In the genomic region with DNA sequence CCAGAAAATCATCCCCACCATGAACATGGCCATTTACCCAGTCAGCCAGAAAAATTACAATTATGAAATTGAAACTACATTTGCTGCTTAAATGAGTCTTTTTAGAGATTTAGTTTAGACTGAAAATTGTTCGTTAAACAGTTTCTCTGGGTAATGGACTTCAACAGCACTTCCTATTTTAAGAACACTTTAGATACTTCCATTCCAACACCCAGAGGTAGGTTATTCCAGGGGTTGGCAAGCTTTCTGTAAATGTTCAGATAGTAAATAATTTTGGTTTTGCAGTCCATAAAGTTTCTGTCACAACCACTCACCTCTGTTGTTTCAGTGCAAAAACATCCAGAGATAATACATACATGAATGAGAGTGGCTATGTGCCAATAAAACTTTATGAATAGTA, we compare ENCODE assay signal across 28 cellular contexts. TPM values are rescaled to one million over a fixed set of nuclear protein-coding genes. Genes with fewer than 3 reads are reported as not detected.
"Had no signal": no experiment of that assay in that cellular context is flagged by ENCODE, and none has a peak within 500 bp of the region (broad histone marks: within the 10 kb centered on the region; RNA-seq: fewer than 3 reads in every experiment).

No MANE protein-coding gene starts in this region.

- H3K27ac Mint-ChIP-seq: activated CD4-positive, alpha-beta memory T cell treated with anti-CD3 and anti-CD28 coated beads for 36 hours; activated CD4-positive, alpha-beta T cell treated with anti-CD3 and anti-CD28 coated beads for 36 hours; activated CD4-positive, alpha-beta T cell treated with anti-CD3 and anti-CD28 coated beads, Interleukin-2, amount 10 ng/mL, durations not matched to agents 24 days and 14 days; activated CD8-positive, alpha-beta memory T cell treated with anti-CD3 and anti-CD28 coated beads, Interleukin-2, amount 10 ng/mL, durations not matched to agents 7 days and 5 days; activated CD8-positive, alpha-beta T cell treated with anti-CD3 and anti-CD28 coated beads, Interleukin-2, amount 10 ng/mL, durations not matched to agents 7 days and 5 days; activated naive CD4-positive, alpha-beta T cell treated with anti-CD3 and anti-CD28 coated beads, Interleukin-2, amount 10 ng/mL, durations not matched to agents 7 days and 5 days; activated naive CD4-positive, alpha-beta T cell treated with anti-CD3 and anti-CD28 coated beads, Interleukin-2, amount 50 U/mL, for 72 hours; activated naive CD8-positive, alpha-beta T cell treated with anti-CD3 and anti-CD28 coated beads, Interleukin-2, amount 10 ng/mL, durations not matched to agents 7 days and 5 days; activated T-cell treated with anti-CD3 and anti-CD28 coated beads, Interleukin-2, amount 50 U/mL, for 24 hours; activated T-cell treated with anti-CD3 and anti-CD28 coated beads, Interleukin-2, amount 50 U/mL, for 72 hours; endodermal cell had no signal

- H3K9me3 ChIP-seq: heart right ventricle had no signal

- H3K36me3 Mint-ChIP-seq: activated CD4-positive, alpha-beta memory T cell treated with anti-CD3 and anti-CD28 coated beads for 36 hours; activated CD8-positive, alpha-beta memory T cell treated with anti-CD3 and anti-CD28 coated beads, Interleukin-2, amount 10 ng/mL, durations not matched to agents 7 days and 5 days; activated naive CD4-positive, alpha-beta T cell treated with anti-CD3 and anti-CD28 coated beads, Interleukin-2, amount 10 ng/mL, durations not matched to agents 7 days and 5 days; activated naive CD4-positive, alpha-beta T cell treated with anti-CD3 and anti-CD28 coated beads, Interleukin-2, amount 50 U/mL, for 72 hours; activated naive CD8-positive, alpha-beta T cell treated with anti-CD3 and anti-CD28 coated beads, Interleukin-2, amount 10 ng/mL, durations not matched to agents 7 days and 5 days had no signal

- H3K4me3 ChIP-seq: heart right ventricle had no signal

- H3K9me3 Mint-ChIP-seq: activated CD4-positive, alpha-beta memory T cell treated with anti-CD3 and anti-CD28 coated beads for 36 hours; activated CD4-positive, alpha-beta T cell treated with anti-CD3 and anti-CD28 coated beads, Interleukin-2, amount 10 ng/mL, durations not matched to agents 24 days and 14 days; activated naive CD4-positive, alpha-beta T cell treated with anti-CD3 and anti-CD28 coated beads, Interleukin-2, amount 10 ng/mL, durations not matched to agents 7 days and 5 days; activated T-cell treated with anti-CD3 and anti-CD28 coated beads, Interleukin-2, amount 50 U/mL, for 24 hours had no signal

- DNase-seq: activated CD4-positive, alpha-beta memory T cell treated with anti-CD3 and anti-CD28 coated beads for 36 hours; activated CD4-positive, alpha-beta T cell treated with anti-CD3 and anti-CD28 coated beads for 36 hours; activated CD4-positive, alpha-beta T cell treated with anti-CD3 and anti-CD28 coated beads, Interleukin-2, amount 10 ng/mL, durations not matched to agents 24 days and 14 days; activated CD4-positive, CD25-positive, alpha-beta regulatory T cell; activated CD4-positive, CD25-positive, alpha-beta regulatory T cell treated with anti-CD3 and anti-CD28 coated beads, Interleukin-2, amount 50 U/mL, for 72 hours; activated CD8-positive, alpha-beta memory T cell treated with anti-CD3 and anti-CD28 coated beads, Interleukin-2, amount 10 ng/mL, durations not matched to agents 7 days and 5 days; activated CD8-positive, alpha-beta memory T cell treated with anti-CD3 and anti-CD28 coated beads, Interleukin-2, amount 50 U/mL, for 4 hours; activated CD8-positive, alpha-beta T cell treated with anti-CD3 and anti-CD28 coated beads, Interleukin-2, amount 10 ng/mL, durations not matched to agents 7 days and 5 days; activated gamma-delta T cell; activated naive CD4-positive, alpha-beta T cell; activated naive CD4-positive, alpha-beta T cell treated with anti-CD3 and anti-CD28 coated beads, Interleukin-2, amount 10 ng/mL, durations not matched to agents 7 days and 5 days; activated naive CD8-positive, alpha-beta T cell treated with anti-CD3 and anti-CD28 coated beads, Interleukin-2, amount 10 ng/mL, durations not matched to agents 7 days and 5 days; activated T-cell treated with anti-CD3 and anti-CD28 coated beads, Interleukin-2, amount 50 U/mL, for 24 hours; activated T-cell treated with anti-CD3 and anti-CD28 coated beads, Interleukin-2, amount 50 U/mL, for 72 hours; amniotic stem cell; anterior cingulate cortex; brain microvascular endothelial cell; caudate nucleus; cortex of kidney; dermis blood vessel endothelial cell; effector CD8-positive, alpha-beta T cell; endodermal cell; foreskin fibroblast; heart right ventricle; T-helper 2 cell had no signal

- ATAC-seq: activated CD4-positive, alpha-beta T cell treated with anti-CD3 and anti-CD28 coated beads for 36 hours; activated CD8-positive, alpha-beta memory T cell treated with anti-CD3 and anti-CD28 coated beads, Interleukin-2, amount 10 ng/mL, durations not matched to agents 7 days and 5 days; activated CD8-positive, alpha-beta T cell treated with anti-CD3 and anti-CD28 coated beads, Interleukin-2, amount 10 ng/mL, durations not matched to agents 7 days and 5 days; activated naive CD4-positive, alpha-beta T cell treated with anti-CD3 and anti-CD28 coated beads, Interleukin-2, amount 50 U/mL, for 72 hours; activated T-cell treated with anti-CD3 and anti-CD28 coated beads, Interleukin-2, amount 50 U/mL, for 72 hours; esophagus mucosa had no signal

- H3K36me3 ChIP-seq: brain microvascular endothelial cell, heart right ventricle had no signal

- H3K4me3 Mint-ChIP-seq: activated CD4-positive, alpha-beta memory T cell treated with anti-CD3 and anti-CD28 coated beads for 36 hours; activated CD4-positive, alpha-beta T cell treated with anti-CD3 and anti-CD28 coated beads for 36 hours; activated CD4-positive, alpha-beta T cell treated with anti-CD3 and anti-CD28 coated beads, Interleukin-2, amount 10 ng/mL, durations not matched to agents 24 days and 14 days; activated CD8-positive, alpha-beta memory T cell treated with anti-CD3 and anti-CD28 coated beads, Interleukin-2, amount 10 ng/mL, durations not matched to agents 7 days and 5 days; activated CD8-positive, alpha-beta T cell treated with anti-CD3 and anti-CD28 coated beads, Interleukin-2, amount 10 ng/mL, durations not matched to agents 7 days and 5 days; activated naive CD4-positive, alpha-beta T cell treated with anti-CD3 and anti-CD28 coated beads, Interleukin-2, amount 10 ng/mL, durations not matched to agents 7 days and 5 days; activated naive CD8-positive, alpha-beta T cell treated with anti-CD3 and anti-CD28 coated beads, Interleukin-2, amount 10 ng/mL, durations not matched to agents 7 days and 5 days; activated T-cell treated with anti-CD3 and anti-CD28 coated beads, Interleukin-2, amount 50 U/mL, for 24 hours; activated T-cell treated with anti-CD3 and anti-CD28 coated beads, Interleukin-2, amount 50 U/mL, for 72 hours; endodermal cell had no signal

- H3K4me1 Mint-ChIP-seq: activated CD4-positive, alpha-beta T cell treated with anti-CD3 and anti-CD28 coated beads for 36 hours; activated CD4-positive, alpha-beta T cell treated with anti-CD3 and anti-CD28 coated beads, Interleukin-2, amount 10 ng/mL, durations not matched to agents 24 days and 14 days; activated CD8-positive, alpha-beta memory T cell treated with anti-CD3 and anti-CD28 coated beads, Interleukin-2, amount 10 ng/mL, durations not matched to agents 7 days and 5 days; activated naive CD4-positive, alpha-beta T cell treated with anti-CD3 and anti-CD28 coated beads, Interleukin-2, amount 10 ng/mL, durations not matched to agents 7 days and 5 days; activated naive CD8-positive, alpha-beta T cell treated with anti-CD3 and anti-CD28 coated beads, Interleukin-2, amount 10 ng/mL, durations not matched to agents 7 days and 5 days had no signal

- H3K27me3 ChIP-seq: brain microvascular endothelial cell had no signal

- H3K27ac ChIP-seq: brain microvascular endothelial cell had no signal

RNA-seq across cellular contexts. Expression of a gene that starts 10.2 kb away (rescaled TPM):
- total RNA-seq: activated CD4-positive, alpha-beta memory T cell treated with anti-CD3 and anti-CD28 coated beads for 36 hours; activated CD4-positive, alpha-beta T cell treated with anti-CD3 and anti-CD28 coated beads for 36 hours; activated CD4-positive, alpha-beta T cell treated with anti-CD3 and anti-CD28 coated beads, Interleukin-2, amount 10 ng/mL, durations not matched to agents 24 days and 14 days; activated CD8-positive, alpha-beta memory T cell treated with anti-CD3 and anti-CD28 coated beads for 36 hours; activated CD8-positive, alpha-beta memory T cell treated with anti-CD3 and anti-CD28 coated beads, Interleukin-2, amount 10 ng/mL, durations not matched to agents 7 days and 5 days; activated CD8-positive, alpha-beta T cell treated with anti-CD3 and anti-CD28 coated beads, Interleukin-2, amount 10 ng/mL, durations not matched to agents 7 days and 5 days; activated naive CD4-positive, alpha-beta T cell treated with anti-CD3 and anti-CD28 coated beads, Interleukin-2, amount 50 U/mL, for 72 hours; activated naive CD8-positive, alpha-beta T cell treated with anti-CD3 and anti-CD28 coated beads, Interleukin-2, amount 10 ng/mL, durations not matched to agents 7 days and 5 days; activated T-cell treated with anti-CD3 and anti-CD28 coated beads, Interleukin-2, amount 50 U/mL, for 72 hours had no signal
